8 cellular contexts compared by ENCODE assay signal in the genomic region with DNA sequence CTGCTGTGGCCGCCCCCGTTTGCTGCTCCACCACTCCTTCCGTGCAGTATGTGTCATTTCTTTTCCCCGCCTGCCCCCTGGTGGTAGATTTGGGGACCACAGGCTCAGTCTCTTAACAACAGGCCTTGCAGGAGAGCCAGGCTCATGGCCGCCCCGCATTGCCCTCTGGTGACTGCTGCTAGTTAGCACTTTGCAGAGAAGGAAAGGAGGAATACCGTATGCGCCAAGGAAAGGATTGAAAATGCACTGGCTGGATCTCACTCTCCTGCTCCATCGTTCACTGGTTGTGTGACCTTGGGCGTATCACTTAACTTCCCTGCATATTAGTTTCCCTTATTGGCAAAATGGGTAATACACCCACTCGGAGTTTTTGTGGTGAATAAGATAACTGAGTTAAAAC. TPM values are rescaled to one million over a fixed set of nuclear protein-coding genes. Genes with fewer than 3 reads are reported as not detected.
DNase-seq lines count a peak whose midpoint lies in the region; ATAC-seq, FAIRE-seq and TF ChIP-seq lines count a peak whose summit lies in the region.

No MANE protein-coding gene starts in this region.

- peak; percentile 96 to 97 (median 96) for TF ChIP-seq CTCF in gastrocnemius medialis (IDR thresholded peaks at IDR 0.05 in 4 of 5, conservative IDR thresholded peaks at IDR 0.05 in 1 of 5)

- TF ChIP-seq POLR2A in gastrocnemius medialis (IDR thresholded peaks at IDR 0.05), result no peak

- WGBS in right cardiac atrium, result 12% methylated on average over 11 of the region's 11 CpGs

- H3K36me3 Mint-ChIP-seq in T-helper 2 cell treated with Interferon-gamma antibody and Interleukin-4, amounts not matched to agents 5 μg/mL and 100 μg/mL, for 36 hours (ENCODE audit: low read depth), result no peaks in the 10 kb centered on the region

- no peak overlapping the region for H3K27ac Mint-ChIP-seq in T-helper 2 cell treated with Interferon-gamma antibody and Interleukin-4, amounts not matched to agents 5 μg/mL and 100 μg/mL, for 36 hours

- DNase-seq in NCI-H2029 treated with DMSO at 0.1 percent for 48 hours (lab: John Stamatoyannopoulos, UW) (peak; percentile 91), amygdala (lab: John Stamatoyannopoulos, UW) (peak; percentile 67 to 100 (median 90)), right cardiac atrium (peak; percentile 96 to 99 (median 98)), gastrocnemius medialis (peak; percentile 84 to 95)
- peak; percentile 91 for DNase-seq in T-helper 2 cell treated with Interferon-gamma antibody and Interleukin-4, amounts not matched to agents 5 μg/mL and 100 μg/mL, for 36 hours (ENCODE audit: low spot score)

- H3K4me1 Mint-ChIP-seq in T-helper 2 cell treated with Interferon-gamma antibody and Interleukin-4, amounts not matched to agents 5 μg/mL and 100 μg/mL, for 36 hours (ENCODE audit: low read depth), result peaks cover 10% of the 10 kb centered on the region

- intact Hi-C loops in right cardiac atrium (cut with DNase I) (loop anchor here (5.0 to 10.0 kb wide), 5 partner anchors 88 to 278 kb away; no protein-coding TSS in a partner anchor), gastrocnemius medialis (cut with DNase I; ENCODE audit: low total_unique reads) (loop anchor here (1.0 to 5.0 kb wide), 4 partner anchors 85 to 294 kb away; no protein-coding TSS in a partner anchor)

- peak; percentile 96 for FAIRE-seq in A204.1 (lab: Jason Lieb, UNC)

- H3K4me3 Mint-ChIP-seq in T-helper 2 cell treated with Interferon-gamma antibody and Interleukin-4, amounts not matched to agents 5 μg/mL and 100 μg/mL, for 36 hours, result no peak overlapping the region

- ATAC-seq in GM18520 (IDR thresholded peaks at IDR 0.05; ENCODE audit: unreplicated experiment) (peak; percentile 92), HG03045 (IDR thresholded peaks at IDR 0.05; ENCODE audit: unreplicated experiment) (peak; percentile 99), right cardiac atrium (peak; percentile 98 to 99), gastrocnemius medialis (peak; percentile 98 to 99)

- H3K4me3 ChIP-seq in right cardiac atrium (ENCODE audit: low read length) (no peak overlapping the region), gastrocnemius medialis (no peak overlapping the region)

- H3K27ac ChIP-seq in right cardiac atrium (ENCODE audit: low read length) (no peak overlapping the region), gastrocnemius medialis (no peak overlapping the region)

- no peaks in the 10 kb centered on the region for H3K9me3 ChIP-seq in right cardiac atrium (ENCODE audit: control insufficient read depth, low read length)
- no peaks in the 10 kb centered on the region for H3K9me3 ChIP-seq in gastrocnemius medialis

- peaks cover 26% of the 10 kb centered on the region for H3K27me3 Mint-ChIP-seq in T-helper 2 cell treated with Interferon-gamma antibody and Interleukin-4, amounts not matched to agents 5 μg/mL and 100 μg/mL, for 36 hours (ENCODE audit: low read depth)

- no peaks in the 10 kb centered on the region for H3K36me3 ChIP-seq in gastrocnemius medialis

- in situ Hi-C loops in gastrocnemius medialis (cut with MboI; ENCODE audit: low sequenced_read_pairs in 4 of 4), result loop anchor here (5.0 to 25.0 kb wide), 7 partner anchors 85 to 305 kb away; no protein-coding TSS in a partner anchor

- no peaks in the 10 kb centered on the region for H3K4me1 ChIP-seq in right cardiac atrium (ENCODE audit: control insufficient read depth, insufficient read depth, low read length)
- H3K4me1 ChIP-seq in gastrocnemius medialis, result no peaks in the 10 kb centered on the region

- H3K9me3 Mint-ChIP-seq in T-helper 2 cell treated with Interferon-gamma antibody and Interleukin-4, amounts not matched to agents 5 μg/mL and 100 μg/mL, for 36 hours, result no peaks in the 10 kb centered on the region

- H3K27me3 ChIP-seq in right cardiac atrium (ENCODE audit: control insufficient read depth, insufficient read depth) (no peaks in the 10 kb centered on the region), gastrocnemius medialis (no peaks in the 10 kb centered on the region)

RNA-seq across cellular contexts. Expression of a gene that starts 39.3 kb away (rescaled TPM):
- total RNA-seq in right cardiac atrium, result 10 to 100 TPM; 10.6 to 15.1 (median 12.3) TPM
- polyA plus RNA-seq in right cardiac atrium, result 5.1 TPM
- total RNA-seq in gastrocnemius medialis, result 10 to 100 TPM in 1 of 4 donors, 1 to 10 TPM in 2, under 1 TPM in 1; 0.46 to 13.1 (median 2.2) TPM
